17 cellular contexts compared by ENCODE assay signal in genomic region chr2:156563994-156564753, GRCh38.
"Had no signal": no experiment of that assay in that cellular context is flagged by ENCODE, and none has a peak within 500 bp of the region (broad histone marks: within the 10 kb centered on the region; RNA-seq: fewer than 3 reads in every experiment).

No MANE protein-coding gene starts in this region.

- H3K9me3 Mint-ChIP-seq: activated naive CD4-positive, alpha-beta T cell treated with anti-CD3 and anti-CD28 coated beads, Interleukin-2, amount 50 U/mL, for 72 hours; activated T-helper 17 cell treated with anti-CD3 and anti-CD28 coated beads, Interleukin-2, amount 50 U/mL, for 72 hours; mesothelial cell of epicardium; natural killer cell treated with Interleukin-12 subunit alpha and Interleukin-12 subunit beta and Interleukin-15 and Interleukin-18, amount 100 ng/mL, for 72 hours; stimulated activated effector memory CD8-positive, alpha-beta T cell treated with anti-CD3 and anti-CD28 coated beads, Interleukin-12 subunit alpha, Interleukin-12 subunit beta, amount 100 ng/mL, for 72 hours had no signal

- H3K4me3 Mint-ChIP-seq: activated CD8-positive, alpha-beta T cell treated with anti-CD3 and anti-CD28 coated beads, Interleukin-2, amount 10 ng/mL, durations not matched to agents 7 days and 5 days; activated T-helper 17 cell treated with anti-CD3 and anti-CD28 coated beads, Interleukin-2, amount 50 U/mL, for 72 hours; mesothelial cell of epicardium; natural killer cell treated with Interleukin-12 subunit alpha and Interleukin-12 subunit beta and Interleukin-15 and Interleukin-18, amount 100 ng/mL, for 72 hours; stimulated activated effector memory CD8-positive, alpha-beta T cell treated with anti-CD3 and anti-CD28 coated beads, Interleukin-12 subunit alpha, Interleukin-12 subunit beta, amount 100 ng/mL, for 72 hours had no signal

- DNase-seq: activated CD4-positive, alpha-beta T cell treated with anti-CD3 and anti-CD28 coated beads, Interleukin-2, amount 50 U/mL, for 1 hour; activated CD8-positive, alpha-beta T cell treated with anti-CD3 and anti-CD28 coated beads, Interleukin-2, amount 10 ng/mL, durations not matched to agents 7 days and 5 days; cerebellar nuclear complex; gastrocnemius medialis; head of caudate nucleus; hypothalamus; left ventricle myocardium inferior; pancreas; right cardiac atrium; stimulated activated CD4-positive, alpha-beta T cell treated with anti-CD3 and anti-CD28 coated beads, Interleukin-1b, Interleukin-23, amount 100 ng/mL, for 48 hours; testis; uterus had no signal

- ATAC-seq: activated CD8-positive, alpha-beta T cell treated with anti-CD3 and anti-CD28 coated beads, Interleukin-2, amount 10 ng/mL, durations not matched to agents 7 days and 5 days; activated naive CD4-positive, alpha-beta T cell treated with anti-CD3 and anti-CD28 coated beads, Interleukin-2, amount 50 U/mL, for 72 hours; activated T-helper 17 cell treated with anti-CD3 and anti-CD28 coated beads, Interleukin-2, amount 50 U/mL, for 72 hours; gastrocnemius medialis; natural killer cell treated with Interleukin-12 subunit alpha and Interleukin-12 subunit beta and Interleukin-15 and Interleukin-18, amount 100 ng/mL, for 72 hours; pancreas; right cardiac atrium; stimulated activated effector memory CD8-positive, alpha-beta T cell treated with anti-CD3 and anti-CD28 coated beads, Interleukin-12 subunit alpha, Interleukin-12 subunit beta, amount 100 ng/mL, for 72 hours had no signal

- H3K27me3 Mint-ChIP-seq: activated T-helper 17 cell treated with anti-CD3 and anti-CD28 coated beads, Interleukin-2, amount 50 U/mL, for 72 hours; natural killer cell treated with Interleukin-12 subunit alpha and Interleukin-12 subunit beta and Interleukin-15 and Interleukin-18, amount 100 ng/mL, for 72 hours had no signal

- H3K27ac Mint-ChIP-seq: activated CD8-positive, alpha-beta T cell treated with anti-CD3 and anti-CD28 coated beads, Interleukin-2, amount 10 ng/mL, durations not matched to agents 7 days and 5 days; activated naive CD4-positive, alpha-beta T cell treated with anti-CD3 and anti-CD28 coated beads, Interleukin-2, amount 50 U/mL, for 72 hours; activated T-helper 17 cell treated with anti-CD3 and anti-CD28 coated beads, Interleukin-2, amount 50 U/mL, for 72 hours; mesothelial cell of epicardium had no signal

- H3K4me1 Mint-ChIP-seq: activated T-helper 17 cell treated with anti-CD3 and anti-CD28 coated beads, Interleukin-2, amount 50 U/mL, for 72 hours; mesothelial cell of epicardium; stimulated activated effector memory CD8-positive, alpha-beta T cell treated with anti-CD3 and anti-CD28 coated beads, Interleukin-12 subunit alpha, Interleukin-12 subunit beta, amount 100 ng/mL, for 72 hours had no signal
